ENCODE assay signal across 29 cellular contexts in the genomic region with DNA sequence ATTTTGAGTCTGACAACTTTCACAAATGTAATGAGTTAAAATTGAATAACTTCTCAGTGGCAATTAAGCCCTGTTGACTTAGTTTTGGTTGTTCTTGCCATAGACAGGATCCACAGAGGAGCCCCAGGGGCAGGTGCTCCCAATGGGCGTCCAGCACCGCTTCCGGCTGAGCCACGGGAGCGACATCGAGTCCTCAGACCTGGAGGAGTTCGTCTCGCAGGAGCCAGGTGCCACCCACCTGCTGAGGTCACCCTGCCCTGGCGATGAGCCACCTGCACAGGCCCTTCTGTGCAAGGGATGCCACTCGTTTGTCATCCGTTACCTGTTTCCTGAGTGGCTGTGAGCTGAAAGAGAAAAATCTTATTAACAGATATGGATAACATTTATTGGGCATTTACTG. TPM values are rescaled to one million over a fixed set of nuclear protein-coding genes. Genes with fewer than 3 reads are reported as not detected.
DNase-seq lines count a peak whose midpoint lies in the region; ATAC-seq and TF ChIP-seq lines count a peak whose summit lies in the region.
"Had no signal": no experiment of that assay in that cellular context is flagged by ENCODE, and none has a peak within 500 bp of the region (broad histone marks: within the 10 kb centered on the region; RNA-seq: fewer than 3 reads in every experiment).

No MANE protein-coding gene starts in this region.

- H3K27ac ChIP-seq in IMR-90 (ENCODE audit: insufficient read depth, low read length), result no peak overlapping the region
- H3K27ac ChIP-seq in VCaP, result peak overlapping the region; percentile 61; the same call in 1 of the 2 replicates
- no peak overlapping the region for H3K27ac ChIP-seq in psoas muscle
- H3K27ac ChIP-seq in OCI-LY7 (ENCODE audit: low read depth, low read length, poor library complexity, severe bottlenecking), result no peak overlapping the region
- H3K27ac ChIP-seq: coronary artery had no signal

- dilution Hi-C loops in IMR-90 (cut with HindIII; ENCODE audit: low sequenced_read_pairs, unreplicated experiment), result no loop called here

- WGBS in IMR-90 (ENCODE audit: extremely low coverage in 2 of 2, insufficient read length in 1 of 2), 2 experiments, result 94% methylated on average over 8 of the region's 11 CpGs; no CpG with 5 or more reads in 1 of the 2 experiments
- 87 to 93% (median 91%) methylated on average over 11 of the region's 11 CpGs for WGBS in psoas muscle, 3 donors

- BruUV-seq in IMR-90 (replicated peaks; lab: Mats Ljungman, UMichigan), result no TSS peak
- no TSS peak for BruUV-seq in OCI-LY7 (replicated peaks; lab: Mats Ljungman, UMichigan)

- CTCF ChIA-PET in IMR-90 (lab: Yijun Ruan, JAX) (no interaction called here), OCI-LY7 (lab: Charles Lee; ENCODE audit: unreplicated experiment) (no interaction called here)

- H3K4ac ChIP-seq in IMR-90 (ENCODE audit: low read depth, low read length), result no peak overlapping the region

- no peaks in the 10 kb centered on the region for H3K9me1 ChIP-seq in IMR-90 (ENCODE audit: insufficient read depth, low read length)

- no peak for TF ChIP-seq CTCF in IMR-90 (conservative IDR thresholded peaks at IDR 0.05; ENCODE audit: low read depth, low read length)
- no peak for TF ChIP-seq CTCF in VCaP (conservative IDR thresholded peaks at IDR 0.05)
- TF ChIP-seq CTCF in psoas muscle (IDR thresholded peaks at IDR 0.05), result no peak
- TF ChIP-seq CTCF in OCI-LY7 (conservative IDR thresholded peaks at IDR 0.05; ENCODE audit: low read length), result no peak

- no peak overlapping the region for H3K14ac ChIP-seq in IMR-90 (replicated peaks; ENCODE audit: low read depth, low read length)

- no peak overlapping the region for H2AK9ac ChIP-seq in IMR-90 (replicated peaks; ENCODE audit: low read depth, low read length, poor library complexity)

- H3K36me3 ChIP-seq in IMR-90 (ENCODE audit: control insufficient read depth, insufficient read depth, low read length) (peaks cover 17% of the 10 kb centered on the region), psoas muscle (ENCODE audit: insufficient read depth in 1 of 2, low read depth in 1 of 2) (no peaks in the 10 kb centered on the region), OCI-LY7 (ENCODE audit: insufficient read depth, low read length) (no peaks in the 10 kb centered on the region)

- H3K79me1 ChIP-seq in IMR-90 (ENCODE audit: low read depth in 1 of 2, low read length in 2 of 2), result no peaks in the 10 kb centered on the region

- H3K4me3 ChIP-seq in IMR-90 (ENCODE audit: insufficient read depth, low read depth, low read length) (no peak overlapping the region), psoas muscle (no peak overlapping the region), OCI-LY7 (ENCODE audit: low read depth, low read length, poor library complexity, severe bottlenecking) (no peak overlapping the region)
- H3K4me3 ChIP-seq: coronary artery, K562, lung had no signal

- no peak overlapping the region for H2BK20ac ChIP-seq in IMR-90 (ENCODE audit: low read depth, low read length)

- H2BK5ac ChIP-seq in IMR-90 (ENCODE audit: low read depth, low read length, poor library complexity, severe bottlenecking), result no peak overlapping the region

- no peak overlapping the region for H4K91ac ChIP-seq in IMR-90 (ENCODE audit: insufficient read depth, low read depth, low read length)

- H2BK120ac ChIP-seq in IMR-90 (ENCODE audit: low read depth, low read length), result no peak overlapping the region

- no peaks in the 10 kb centered on the region for H3K79me2 ChIP-seq in OCI-LY7 (ENCODE audit: insufficient read depth, low read depth, low read length)

- no peak for TF ChIP-seq POLR2A in IMR-90 (IDR thresholded peaks at IDR 0.05; ENCODE audit: low read depth, low read length)

- ATAC-seq in IMR-90 (ENCODE audit: low read depth) (no peak), psoas muscle (no peak), GM21526 (IDR thresholded peaks at IDR 0.05; ENCODE audit: low FRiP score, unreplicated experiment) (no peak)
- ATAC-seq: activated CD8-positive, alpha-beta T cell treated with anti-CD3 and anti-CD28 coated beads for 36 hours; K562; left cardiac atrium; naive thymus-derived CD4-positive, alpha-beta T cell; Panc1; stimulated activated memory B cell treated with anti-CD40 and anti-IgM and Interleukin-4, amounts not matched to agents 10 μg/mL and 1 μg/mL and 100 μg/mL, for 72 hours had no signal

- no peak overlapping the region for H2BK15ac ChIP-seq in IMR-90 (ENCODE audit: low read depth, low read length)

- no peak overlapping the region for H3K23ac ChIP-seq in IMR-90 (ENCODE audit: low read depth, low read length)

- peak; percentile 30 for DNase-seq in NCI-H1436 (lab: John Stamatoyannopoulos, UW)
- no peak for DNase-seq in NCI-H1436 treated with DMSO at 0.1 percent for 48 hours (lab: John Stamatoyannopoulos, UW)
- no peak for DNase-seq in IMR-90
- peak; percentile 40 for DNase-seq in NCI-H2107 treated with DMSO at 0.1 percent for 48 hours (lab: John Stamatoyannopoulos, UW; ENCODE audit: unreplicated experiment)
- no peak for DNase-seq in psoas muscle
- DNase-seq in OCI-LY7 (ENCODE audit: low spot score), result no peak
- DNase-seq: activated CD8-positive, alpha-beta memory T cell treated with anti-CD3 and anti-CD28 coated beads, Interleukin-2, amount 50 U/mL, for 48 hours; activated CD8-positive, alpha-beta T cell treated with anti-CD3 and anti-CD28 coated beads for 36 hours; activated naive CD4-positive, alpha-beta T cell treated with anti-CD3 and anti-CD28 coated beads for 36 hours; Calu3; caudate nucleus; effector memory CD4-positive, alpha-beta T cell; hypothalamus; left cardiac atrium; naive thymus-derived CD4-positive, alpha-beta T cell; NCI-H1092; NCI-H446 treated with DMSO at 0.1 percent for 48 hours; nucleus accumbens; SIG-M5; stimulated activated CD4-positive, alpha-beta T cell treated with anti-CD3 and anti-CD28 coated beads, Interleukin-15, amount 100 ng/mL, for 24 hours; trophoblast cell had no signal

- H4K20me1 ChIP-seq in IMR-90 (ENCODE audit: insufficient read depth, low read length) (no peaks in the 10 kb centered on the region), OCI-LY7 (ENCODE audit: insufficient read depth, low read length) (no peaks in the 10 kb centered on the region)

- H3K9ac ChIP-seq in IMR-90 (ENCODE audit: low read depth, low read length), result no peak overlapping the region

- H3K9me2 ChIP-seq in OCI-LY7 (ENCODE audit: insufficient read depth, low read length), result no peaks in the 10 kb centered on the region

- H2AFZ ChIP-seq in IMR-90 (replicated peaks; ENCODE audit: low read length, poor library complexity), result peak overlapping the region; percentile 7
- H2AFZ ChIP-seq in OCI-LY7 (ENCODE audit: low read length), result no peak overlapping the region

- H3K9me3 ChIP-seq in IMR-90 (ENCODE audit: control insufficient read depth, insufficient read depth, low read length) (0 out of 2 replicates have a peak, but pooled peaks cover 1% of the 10 kb centered on the region), psoas muscle (no peaks in the 10 kb centered on the region), OCI-LY7 (ENCODE audit: low read length) (no peaks in the 10 kb centered on the region)

- H2AK5ac ChIP-seq in IMR-90 (ENCODE audit: low read depth, low read length), result no peak overlapping the region

- H3K4me2 ChIP-seq in IMR-90 (ENCODE audit: low read depth, low read length), result no peak overlapping the region
- no peak overlapping the region for H3K4me2 ChIP-seq in OCI-LY7 (ENCODE audit: low read length)

- no peak for TF ChIP-seq RAD21 in IMR-90 (IDR thresholded peaks at IDR 0.05; ENCODE audit: low read length)

- H3K56ac ChIP-seq in IMR-90 (ENCODE audit: extremely low read depth, insufficient read depth, low read length), result no peak overlapping the region

- no peak overlapping the region for H4K5ac ChIP-seq in IMR-90 (ENCODE audit: low read depth, low read length)

- H3K18ac ChIP-seq in IMR-90 (ENCODE audit: low read depth, low read length), result no peak overlapping the region

- no peak overlapping the region for H4K8ac ChIP-seq in IMR-90 (ENCODE audit: low read depth in 2 of 2, low read length in 2 of 2)

- POLR2A ChIA-PET in IMR-90 (lab: Charles Lee; ENCODE audit: unreplicated experiment) (no interaction called here), OCI-LY7 (lab: Charles Lee) (no interaction called here)

- H3K27me3 ChIP-seq in IMR-90 (ENCODE audit: control insufficient read depth, insufficient read depth, low read length) (no peaks in the 10 kb centered on the region), psoas muscle (ENCODE audit: insufficient read depth in 3 of 3, low read length in 2 of 3) (no peaks in the 10 kb centered on the region)

- in situ Hi-C loops in IMR-90 (cut with MboI; ENCODE audit: low sequenced_read_pairs), result no loop called here

- H3K4me1 ChIP-seq in IMR-90 (ENCODE audit: control insufficient read depth, insufficient read depth, low read length), result no peaks in the 10 kb centered on the region
- no peaks in the 10 kb centered on the region for H3K4me1 ChIP-seq in psoas muscle
- H3K4me1 ChIP-seq in OCI-LY7 (ENCODE audit: insufficient read depth, low read length, poor library complexity, severe bottlenecking), result no peaks in the 10 kb centered on the region

- intact Hi-C loops in IMR-90 (cut with micrococcal nuclease) (no loop called here), psoas muscle (cut with DNase I) (no loop called here), OCI-LY7 (cut with micrococcal nuclease; ENCODE audit: unreplicated experiment) (no loop called here)

RNA-seq across cellular contexts. Expression of gene CCDC40, which starts 10.7 kb away (rescaled TPM):
- total RNA-seq in IMR-90 (2012; rRNA removed), result 0.90 and 1.9 TPM in 2 replicates
- polyA plus RNA-seq in IMR-90 (2012; rRNA removed), result 3.8 and 4.7 TPM in 2 replicates
- polyA plus RNA-seq in IMR-90 (2012; cell fraction: cytosol; rRNA removed), result 1.2 and 1.6 TPM in 2 replicates
- polyA plus RNA-seq in IMR-90 (2012; cell fraction: nucleus; rRNA removed; ENCODE audit: low replicate concordance), result 17.9 and 21.8 TPM in 2 replicates
- 1 to 10 TPM in 3 of 4 donors, under 1 TPM in 1; 0.71 to 1.9 (median 1.7) TPM for total RNA-seq in psoas muscle
- 1 to 10 TPM in 2 of 3 donors, under 1 TPM in 1; 0.51 to 1.4 (median 1.2) TPM for polyA plus RNA-seq in psoas muscle
- total RNA-seq in OCI-LY7 (2014; rRNA removed; shearing (Covaris generic)), result not detected in 2 replicates
- total RNA-seq in OCI-LY7 (2022), result not detected in 2 replicates
- total RNA-seq: T-helper 2 cell treated with Interferon-gamma antibody and Interleukin-4, amounts not matched to agents 100 ng/mL and 5 ng/mL, for 36 hours had no signal
- polyA plus RNA-seq: naive thymus-derived CD4-positive, alpha-beta T cell had no signal

RNA-seq across cellular contexts. Expression of gene TBC1D16, which starts 11.5 kb away (rescaled TPM):
- total RNA-seq in IMR-90 (2012; rRNA removed) (14.4 and 16.7 TPM in 2 replicates), psoas muscle (10 to 100 TPM in 2 of 4 donors, 1 to 10 TPM in 2; 6.5 to 11.4 (median 8.7) TPM), OCI-LY7 (2022) (0.63 and 0.74 TPM in 2 replicates)
- polyA plus RNA-seq in IMR-90 (2012; rRNA removed) (9.2 and 10.1 TPM in 2 replicates), psoas muscle (1 to 10 TPM; 1.7 to 6.4 (median 3.2) TPM)
- 6.3 and 8.7 TPM in 2 replicates for polyA plus RNA-seq in IMR-90 (2012; cell fraction: cytosol; rRNA removed)
- 14.0 and 18.3 TPM in 2 replicates for polyA plus RNA-seq in IMR-90 (2012; cell fraction: nucleus; rRNA removed; ENCODE audit: low replicate concordance)
- 0.38 and 0.41 TPM in 2 replicates for total RNA-seq in OCI-LY7 (2014; rRNA removed; shearing (Covaris generic))

RNA-seq across cellular contexts. Expression of gene GAA, which starts 54.2 kb away (rescaled TPM):
- 2.2 and 3.3 TPM in 2 replicates for total RNA-seq in IMR-90 (2012; rRNA removed)
- 14.0 and 14.8 TPM in 2 replicates for polyA plus RNA-seq in IMR-90 (2012; rRNA removed)
- polyA plus RNA-seq in IMR-90 (2012; cell fraction: cytosol; rRNA removed), result 11.4 and 20.5 TPM in 2 replicates
- 47.4 and 93.1 TPM in 2 replicates for polyA plus RNA-seq in IMR-90 (2012; cell fraction: nucleus; rRNA removed; ENCODE audit: low replicate concordance)
- 10 to 100 TPM; 27.3 to 42.4 (median 34.3) TPM for total RNA-seq in psoas muscle
- polyA plus RNA-seq in psoas muscle, result 10 to 100 TPM; 19.6 to 24.3 (median 22.8) TPM
- total RNA-seq in OCI-LY7 (2014; rRNA removed; shearing (Covaris generic)), result 34.8 and 43.2 TPM in 2 replicates
- 51.6 and 59.4 TPM in 2 replicates for total RNA-seq in OCI-LY7 (2022)

Comparison
In these comparisons a context has a peak if more than half of its experiments do, and no peak if none do; other contexts are left out.
1. DNase-seq: peak in NCI-H1436 (single experiment) and NCI-H2107 treated with DMSO at 0.1 percent for 48 hours (single experiment); none in NCI-H1436 treated with DMSO at 0.1 percent for 48 hours (single experiment), IMR-90 (single experiment), psoas muscle (0 of 2) and OCI-LY7 (single experiment).